ENCODE assay signal across 14 cellular contexts in genomic region chr15:67164401-67164791, GRCh38.
DNase-seq lines count a peak whose midpoint lies in the region; ATAC-seq, FAIRE-seq and TF ChIP-seq lines count a peak whose summit lies in the region.
"Had no signal": no experiment of that assay in that cellular context is flagged by ENCODE, and none has a peak within 500 bp of the region (broad histone marks: within the 10 kb centered on the region; RNA-seq: fewer than 3 reads in every experiment).

No MANE protein-coding gene starts in this region.

- DNase-seq in HCT116 (ENCODE audit: low read depth, low spot score), result no peak
- DNase-seq in astrocyte of the spinal cord (ENCODE audit: low read depth, low spot score), result peak; percentile 59
- DNase-seq in right atrium auricular region (ENCODE audit: low spot score), result no peak
- DNase-seq in small intestine, result peak; percentile 70
- no peak for DNase-seq in stimulated activated CD4-positive, alpha-beta T cell treated with anti-CD3 and anti-CD28 coated beads, Interleukin-1b, Interleukin-23, amount 100 ng/mL, for 48 hours
- DNase-seq: activated CD8-positive, alpha-beta memory T cell treated with anti-CD3 and anti-CD28 coated beads, Interleukin-2, amount 50 U/mL, for 4 hours; DMS 273 treated with DMSO at 0.1 percent for 48 hours; NCI-H2227 treated with DMSO at 0.1 percent for 48 hours; nucleus accumbens; stimulated activated CD4-positive, alpha-beta T cell treated with anti-CD3 and anti-CD28 coated beads, Interleukin-15, amount 100 ng/mL, for 24 hours had no signal

- TF ChIP-seq RAD21 in HCT116 (IDR thresholded peaks at IDR 0.05; ENCODE audit: low read depth), result no peak

- no peaks in the 10 kb centered on the region for H3K27me3 ChIP-seq in HCT116 (ENCODE audit: insufficient read depth, low read length)
- H3K27me3 ChIP-seq in right atrium auricular region, result no peaks in the 10 kb centered on the region
- no peaks in the 10 kb centered on the region for H3K27me3 ChIP-seq in small intestine (ENCODE audit: control insufficient read depth in 2 of 2, insufficient read depth in 2 of 2, low read length in 2 of 2)

- POLR2A ChIA-PET in HCT116 (lab: Charles Lee), result no interaction called here

- ATAC-seq in HCT116, result peak; percentile 33
- no peak for ATAC-seq in GM21423 (IDR thresholded peaks at IDR 0.05; ENCODE audit: unreplicated experiment)
- ATAC-seq in GM21367 (IDR thresholded peaks at IDR 0.05; ENCODE audit: unreplicated experiment), result no peak

- H3K27ac ChIP-seq in HCT116 (ENCODE audit: low read depth, low read length) (peak overlapping the region; percentile 18; the same call in 1 of the 2 replicates), right atrium auricular region (peak overlapping the region; percentile 44 to 67), small intestine (ENCODE audit: low read depth in 1 of 2, low read length in 1 of 2) (peak overlapping the region; percentile 24 to 28)

- no peak for TF ChIP-seq CTCF in HCT116 (IDR thresholded peaks at IDR 0.05 in 2 of 3, conservative IDR thresholded peaks at IDR 0.05 in 1 of 3; ENCODE audit: borderline replicate concordance in 1 of 3, insufficient read depth in 1 of 3, low read depth in 2 of 3, low read length in 2 of 3)
- no peak for TF ChIP-seq CTCF in astrocyte of the spinal cord (IDR thresholded peaks at IDR 0.05; ENCODE audit: low read depth, low read length)
- no peak for TF ChIP-seq CTCF in right atrium auricular region (IDR thresholded peaks at IDR 0.05)

- 14 to 47% (median 37%) methylated on average over 5 of the region's 5 CpGs for WGBS in small intestine, 3 donors

- H3K4me1 ChIP-seq in HCT116 (ENCODE audit: control insufficient read depth in 1 of 2, insufficient read depth in 2 of 2, low read length in 2 of 2), result peaks cover 16 to 69% of the 10 kb centered on the region in 2 experiments
- H3K4me1 ChIP-seq in right atrium auricular region, result peaks cover 0 to 63% of the 10 kb centered on the region in 2 donors
- peaks cover 5 to 10% of the 10 kb centered on the region in 2 donors for H3K4me1 ChIP-seq in small intestine (ENCODE audit: control insufficient read depth in 2 of 2, insufficient read depth in 1 of 2, low read depth in 1 of 2, low read length in 1 of 2)

- in situ Hi-C loops in astrocyte of the spinal cord (cut with HindIII; ENCODE audit: low sequenced_read_pairs), result no loop called here

- intact Hi-C loops in HCT116 (cut with micrococcal nuclease), result no loop called here

- peaks cover 69% of the 10 kb centered on the region for H3K79me2 ChIP-seq in HCT116 (ENCODE audit: insufficient read depth, low read length)

- H3K4me3 ChIP-seq in HCT116 (replicated peaks in 1 of 2; ENCODE audit: low read depth in 1 of 2, low read length in 2 of 2), result no peak overlapping the region
- H3K4me3 ChIP-seq in astrocyte of the spinal cord (ENCODE audit: low read depth, low read length), result no peak overlapping the region
- H3K4me3 ChIP-seq in right atrium auricular region, result no peak overlapping the region
- no peak overlapping the region for H3K4me3 ChIP-seq in small intestine (ENCODE audit: low read depth in 1 of 2, low read length in 2 of 2)

- no peaks in the 10 kb centered on the region for H3K9me2 ChIP-seq in HCT116 (ENCODE audit: insufficient read depth)

- H3K9me3 ChIP-seq in HCT116 (ENCODE audit: control insufficient read depth in 1 of 2, insufficient read depth in 1 of 2, low read depth in 1 of 2, low read length in 2 of 2) (no peaks in the 10 kb centered on the region), right atrium auricular region (no peaks in the 10 kb centered on the region), small intestine (ENCODE audit: control insufficient read depth, low read depth) (no peaks in the 10 kb centered on the region)

- no peak overlapping the region for H3K9ac ChIP-seq in HCT116 (ENCODE audit: low read length)

- H4K20me1 ChIP-seq in HCT116 (ENCODE audit: insufficient read depth), result no peaks in the 10 kb centered on the region

- BruUV-seq in HCT116 (replicated peaks; lab: Mats Ljungman, UMichigan), result no TSS peak

- no peak overlapping the region for H2AFZ ChIP-seq in HCT116 (ENCODE audit: low read depth, low read length, poor library complexity, severe bottlenecking)

- CTCF ChIA-PET in HCT116 (lab: Charles Lee), result interaction anchor here (0.9 kb wide), 1 partner anchor 201 kb away, joined by 3 read pairs; no protein-coding TSS in a partner anchor

- no peak overlapping the region for H3K4me2 ChIP-seq in HCT116 (ENCODE audit: low read length)

- peaks cover 2 to 40% of the 10 kb centered on the region in 2 experiments; a peak in 2 of 4 replicates for H3K36me3 ChIP-seq in HCT116 (ENCODE audit: control insufficient read depth in 1 of 2, insufficient read depth in 2 of 2, low read length in 2 of 2)
- peaks cover 32% of the 10 kb centered on the region for H3K36me3 ChIP-seq in right atrium auricular region
- peaks cover 5 to 6% of the 10 kb centered on the region in 2 donors for H3K36me3 ChIP-seq in small intestine (ENCODE audit: control insufficient read depth in 2 of 2, insufficient read depth in 2 of 2, low read length in 2 of 2)

- no peak for FAIRE-seq in small intestine (lab: Jason Lieb, UNC)
- FAIRE-seq: islet of Langerhans, TTC549 had no signal

- RAD21 ChIA-PET in HCT116 (lab: Charles Lee; ENCODE audit: low non-redundant PET in 1 of 2, low total read pairs in 2 of 2, uncharacterized antibody in 2 of 2, unreplicated experiment in 2 of 2), result interaction anchor here (0.7 kb wide), 3 partner anchors 84 to 149 kb away, joined by 3 to 4 read pairs (median 3); no protein-coding TSS in a partner anchor

- TF ChIP-seq POLR2A in HCT116 (IDR thresholded peaks at IDR 0.05; ENCODE audit: borderline replicate concordance, extremely low read depth, insufficient read depth, insufficient read length), result no peak

TF ChIP-seq in HCT116, 20 proteins besides CTCF, POLR2A, EP300 and RAD21:
- TF ChIP-seq ELF1 (IDR thresholded peaks at IDR 0.05; ENCODE audit: borderline replicate concordance, low read depth), result no peak
- no peak for TF ChIP-seq ZFX (IDR thresholded peaks at IDR 0.05)
- TF ChIP-seq EGR1 (IDR thresholded peaks at IDR 0.05; ENCODE audit: low read depth), result no peak
- TF ChIP-seq SP1 (IDR thresholded peaks at IDR 0.05; ENCODE audit: low read depth), result no peak
TF ChIP-seq in HCT116: peak in this region for 0.

Comparison
In these comparisons a context has a peak if more than half of its experiments do, and no peak if none do; other contexts are left out.
1. DNase-seq: peak in astrocyte of the spinal cord (single experiment) and small intestine (single experiment); none in HCT116 (single experiment), right atrium auricular region (single experiment) and stimulated activated CD4-positive, alpha-beta T cell treated with anti-CD3 and anti-CD28 coated beads, Interleukin-1b, Interleukin-23, amount 100 ng/mL, for 48 hours (single experiment).
2. Peak in every context shown above with its lines, with median percentiles within 50 percentile points of each other: H3K27ac ChIP-seq.